Comparison of ENCODE assay signal across 10 cellular contexts in the genomic region with DNA sequence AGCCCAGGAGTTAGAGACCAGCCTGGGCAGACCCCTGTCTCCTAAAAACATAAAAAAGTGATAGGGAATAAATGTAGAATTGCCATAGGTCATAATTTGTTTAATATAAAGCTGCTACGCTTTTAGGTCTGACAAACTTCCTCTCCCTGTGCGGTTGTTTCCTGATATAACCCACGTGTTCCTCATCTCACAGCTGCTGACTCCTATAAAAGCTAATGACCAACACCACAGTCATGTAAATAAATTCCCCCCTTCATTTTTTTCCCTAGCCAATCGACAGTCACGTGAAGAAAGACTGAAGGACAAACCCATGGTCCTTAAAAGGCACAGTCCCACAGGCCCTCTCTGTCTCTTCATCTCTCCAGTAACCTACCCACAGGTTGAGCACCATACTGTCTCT. TPM values are rescaled to one million over a fixed set of nuclear protein-coding genes. Genes with fewer than 3 reads are reported as not detected.
DNase-seq lines count a peak whose midpoint lies in the region; ATAC-seq and TF ChIP-seq lines count a peak whose summit lies in the region.
"Had no signal": no experiment of that assay in that cellular context is flagged by ENCODE, and none has a peak within 500 bp of the region (broad histone marks: within the 10 kb centered on the region; RNA-seq: fewer than 3 reads in every experiment).

No MANE protein-coding gene starts in this region.

- H3K4me3 Mint-ChIP-seq in CD4-positive, CD25-positive, alpha-beta regulatory T cell: peak overlapping the region in 2 of 4 donors; percentile 12 to 26
- H3K4me3 Mint-ChIP-seq in HFFc6: peak overlapping the region; percentile 87
- peak overlapping the region; percentile 72 for H3K4me3 Mint-ChIP-seq in activated T-helper 17 cell treated with anti-CD3 and anti-CD28 coated beads, Interleukin-2, amount 50 U/mL, for 72 hours
- peak overlapping the region; percentile 50 for H3K4me3 Mint-ChIP-seq in natural killer cell treated with Interleukin-12 subunit alpha and Interleukin-12 subunit beta and Interleukin-15 and Interleukin-18, amount 100 ng/mL, for 72 hours

- no peak overlapping the region for H3K27ac ChIP-seq in CD4-positive, CD25-positive, alpha-beta regulatory T cell (ENCODE audit: insufficient read depth, low read length, poor library complexity, severe bottlenecking)
- H3K27ac ChIP-seq in transverse colon: no peak overlapping the region

- no peak for ATAC-seq in CD4-positive, CD25-positive, alpha-beta regulatory T cell (ENCODE audit: low read depth in 2 of 2)
- ATAC-seq in activated T-helper 17 cell treated with anti-CD3 and anti-CD28 coated beads, Interleukin-2, amount 50 U/mL, for 72 hours (replicated peaks): no peak
- no peak for ATAC-seq in natural killer cell treated with Interleukin-12 subunit alpha and Interleukin-12 subunit beta and Interleukin-15 and Interleukin-18, amount 100 ng/mL, for 72 hours
- no peak for ATAC-seq in mucosa of descending colon
- ATAC-seq in GM18519 (IDR thresholded peaks at IDR 0.05; ENCODE audit: low FRiP score, unreplicated experiment): no peak

- peaks cover 8% of the 10 kb centered on the region for H3K36me3 Mint-ChIP-seq in CD4-positive, CD25-positive, alpha-beta regulatory T cell
- peaks cover 74% of the 10 kb centered on the region for H3K36me3 Mint-ChIP-seq in HFFc6 (ENCODE audit: low read depth)
- peaks cover 22% of the 10 kb centered on the region for H3K36me3 Mint-ChIP-seq in activated T-helper 17 cell treated with anti-CD3 and anti-CD28 coated beads, Interleukin-2, amount 50 U/mL, for 72 hours (ENCODE audit: low read depth)
- peaks cover 57% of the 10 kb centered on the region for H3K36me3 Mint-ChIP-seq in natural killer cell treated with Interleukin-12 subunit alpha and Interleukin-12 subunit beta and Interleukin-15 and Interleukin-18, amount 100 ng/mL, for 72 hours

- no peaks in the 10 kb centered on the region for H3K4me1 ChIP-seq in CD4-positive, CD25-positive, alpha-beta regulatory T cell (ENCODE audit: control insufficient read depth, insufficient read depth, low read length, poor library complexity, severe bottlenecking)
- H3K4me1 ChIP-seq in transverse colon (peaks cover 0 to 11% (median 2%) of the 10 kb centered on the region in 4 donors), mucosa of descending colon (ENCODE audit: low read depth) (no peaks in the 10 kb centered on the region)

- H3K27me3 Mint-ChIP-seq in CD4-positive, CD25-positive, alpha-beta regulatory T cell: no peaks in the 10 kb centered on the region
- H3K27me3 Mint-ChIP-seq in HFFc6 (ENCODE audit: insufficient read depth): no peaks in the 10 kb centered on the region; the same call in 1 of the 2 replicates
- no peaks in the 10 kb centered on the region for H3K27me3 Mint-ChIP-seq in activated T-helper 17 cell treated with anti-CD3 and anti-CD28 coated beads, Interleukin-2, amount 50 U/mL, for 72 hours
- H3K27me3 Mint-ChIP-seq in natural killer cell treated with Interleukin-12 subunit alpha and Interleukin-12 subunit beta and Interleukin-15 and Interleukin-18, amount 100 ng/mL, for 72 hours: no peaks in the 10 kb centered on the region

- WGBS in transverse colon (ENCODE audit: low coverage in 1 of 2), 2 donors: 65 to 78% methylated on average over 5 of the region's 5 CpGs

- peaks cover 0 to 92% (median 35%) of the 10 kb centered on the region in 7 donors for H3K9me3 Mint-ChIP-seq in CD4-positive, CD25-positive, alpha-beta regulatory T cell
- peaks cover 80% of the 10 kb centered on the region for H3K9me3 Mint-ChIP-seq in HFFc6
- H3K9me3 Mint-ChIP-seq in activated T-helper 17 cell treated with anti-CD3 and anti-CD28 coated beads, Interleukin-2, amount 50 U/mL, for 72 hours: peaks cover 26% of the 10 kb centered on the region
- H3K9me3 Mint-ChIP-seq in natural killer cell treated with Interleukin-12 subunit alpha and Interleukin-12 subunit beta and Interleukin-15 and Interleukin-18, amount 100 ng/mL, for 72 hours: peaks cover 22% of the 10 kb centered on the region

- H3K36me3 ChIP-seq in CD4-positive, CD25-positive, alpha-beta regulatory T cell (ENCODE audit: control insufficient read depth, insufficient read depth, low read length): peaks cover 2% of the 10 kb centered on the region
- H3K36me3 ChIP-seq in transverse colon (peaks cover 0 to 9% (median 3%) of the 10 kb centered on the region in 4 donors), mucosa of descending colon (ENCODE audit: low read depth) (no peaks in the 10 kb centered on the region)

- in situ Hi-C loops in transverse colon (cut with MboI; ENCODE audit: low pct_ligation_motif_present in 1 of 4, low pct_unique_long_range_greater_than_20kb in 1 of 4, low sequenced_read_pairs in 3 of 4): no loop called here

- DNase-seq in CD4-positive, CD25-positive, alpha-beta regulatory T cell: no peak
- peak; percentile 1 for DNase-seq in HFFc6
- DNase-seq in natural killer cell treated with Interleukin-12 subunit alpha and Interleukin-12 subunit beta and Interleukin-15 and Interleukin-18, amount 100 ng/mL, for 72 hours (ENCODE audit: low spot score): no peak
- DNase-seq in transverse colon: no peak
- no peak for DNase-seq in mucosa of descending colon
- DNase-seq: DMS 273 treated with DMSO at 0.1 percent for 48 hours, left cardiac atrium, NCI-H2081 treated with DMSO at 0.1 percent for 48 hours had no signal

- no peak for TF ChIP-seq POLR2A in transverse colon (IDR thresholded peaks at IDR 0.05)

- H3K27ac Mint-ChIP-seq in CD4-positive, CD25-positive, alpha-beta regulatory T cell: no peak overlapping the region
- peak overlapping the region; percentile 1; the same call in 1 of the 2 replicates for H3K27ac Mint-ChIP-seq in HFFc6
- no peak overlapping the region for H3K27ac Mint-ChIP-seq in activated T-helper 17 cell treated with anti-CD3 and anti-CD28 coated beads, Interleukin-2, amount 50 U/mL, for 72 hours
- peak overlapping the region in 1 of 2 donors; percentile 52 for H3K27ac Mint-ChIP-seq in natural killer cell treated with Interleukin-12 subunit alpha and Interleukin-12 subunit beta and Interleukin-15 and Interleukin-18, amount 100 ng/mL, for 72 hours

- TF ChIP-seq EP300 in transverse colon (IDR thresholded peaks at IDR 0.05; ENCODE audit: low read depth): no peak

- H3K4me3 ChIP-seq in CD4-positive, CD25-positive, alpha-beta regulatory T cell (ENCODE audit: low read depth, low read length): peak overlapping the region; percentile 7
- H3K4me3 ChIP-seq in transverse colon (no peak overlapping the region), mucosa of descending colon (no peak overlapping the region)

- intact Hi-C loops in transverse colon (cut with DNase I; ENCODE audit: low total_unique reads) (no loop called here), mucosa of descending colon (cut with DNase I, micrococcal nuclease) (no loop called here)

- peaks cover 68 to 91% of the 10 kb centered on the region in 2 experiments for H3K9me3 ChIP-seq in CD4-positive, CD25-positive, alpha-beta regulatory T cell (ENCODE audit: control insufficient read depth in 2 of 2, low read length in 2 of 2)
- H3K9me3 ChIP-seq in transverse colon (peaks cover 64 to 69% of the 10 kb centered on the region in 2 donors), mucosa of descending colon (peaks cover 94% of the 10 kb centered on the region)

- peaks cover 0 to 22% (median 6%) of the 10 kb centered on the region in 4 donors for H3K4me1 Mint-ChIP-seq in CD4-positive, CD25-positive, alpha-beta regulatory T cell
- peaks cover 11% of the 10 kb centered on the region for H3K4me1 Mint-ChIP-seq in HFFc6 (ENCODE audit: low read depth)
- peaks cover 6% of the 10 kb centered on the region for H3K4me1 Mint-ChIP-seq in activated T-helper 17 cell treated with anti-CD3 and anti-CD28 coated beads, Interleukin-2, amount 50 U/mL, for 72 hours
- peaks cover 11 to 12% of the 10 kb centered on the region in 2 donors for H3K4me1 Mint-ChIP-seq in natural killer cell treated with Interleukin-12 subunit alpha and Interleukin-12 subunit beta and Interleukin-15 and Interleukin-18, amount 100 ng/mL, for 72 hours (ENCODE audit: low read depth in 2 of 2)

- no peaks in the 10 kb centered on the region for H3K27me3 ChIP-seq in CD4-positive, CD25-positive, alpha-beta regulatory T cell (ENCODE audit: control insufficient read depth, insufficient read depth, low read length)
- no peaks in the 10 kb centered on the region for H3K27me3 ChIP-seq in transverse colon

- TF ChIP-seq CTCF in HFFc6 (IDR thresholded peaks at IDR 0.05): no peak
- TF ChIP-seq CTCF in transverse colon (IDR thresholded peaks at IDR 0.05): no peak
- TF ChIP-seq CTCF in mucosa of descending colon (IDR thresholded peaks at IDR 0.05): no peak

RNA-seq across cellular contexts. Expression of a gene that starts 27.5 kb away (rescaled TPM):
- 63.3 TPM for total RNA-seq in CD4-positive, CD25-positive, alpha-beta regulatory T cell
- 10 to 100 TPM; 19.9 to 23.3 (median 21.4) TPM for polyA plus RNA-seq in CD4-positive, CD25-positive, alpha-beta regulatory T cell
- total RNA-seq in HFFc6 (2021; fragmentation: NEBNext Ultra II Directional; extraction: Animal tissue kit (Norgen Biotek cat#: 25700)): 1 to 10 TPM; 6.3 to 7.8 (median 7.0) TPM
- total RNA-seq in activated T-helper 17 cell treated with anti-CD3 and anti-CD28 coated beads, Interleukin-2, amount 50 U/mL, for 72 hours: 10 to 100 TPM; 24.7 to 26.1 TPM
- total RNA-seq in natural killer cell treated with Interleukin-12 subunit alpha and Interleukin-12 subunit beta and Interleukin-15 and Interleukin-18, amount 100 ng/mL, for 72 hours: 10 to 100 TPM; 39.9 to 40.5 TPM
- total RNA-seq in transverse colon (10 to 100 TPM; 15.0 to 67.5 (median 30.5) TPM), mucosa of descending colon (10 to 100 TPM; 16.6 to 23.9 (median 20.6) TPM)

RNA-seq across cellular contexts. Expression of a gene that starts 45.0 kb away (rescaled TPM):
- total RNA-seq in CD4-positive, CD25-positive, alpha-beta regulatory T cell: 0.81 TPM
- under 1 TPM; 0.19 to 0.67 (median 0.61) TPM for polyA plus RNA-seq in CD4-positive, CD25-positive, alpha-beta regulatory T cell
- total RNA-seq in HFFc6 (2021; fragmentation: NEBNext Ultra II Directional; extraction: Animal tissue kit (Norgen Biotek cat#: 25700)): 1 to 10 TPM in 2 of 6 experiments, under 1 TPM in 4; 0.66 to 1.3 (median 0.91) TPM
- total RNA-seq in activated T-helper 17 cell treated with anti-CD3 and anti-CD28 coated beads, Interleukin-2, amount 50 U/mL, for 72 hours: 1 to 10 TPM in 1 of 2 donors, under 1 TPM in 1; 0.35 to 1.8 TPM
- under 1 TPM; 0.33 to 0.86 TPM for total RNA-seq in natural killer cell treated with Interleukin-12 subunit alpha and Interleukin-12 subunit beta and Interleukin-15 and Interleukin-18, amount 100 ng/mL, for 72 hours
- total RNA-seq in transverse colon (1 to 10 TPM in 3 of 4 donors, not detected in 1; 1.8 to 4.2 (median 2.1) TPM), mucosa of descending colon (1 to 10 TPM in 2 of 3 donors, not detected in 1; 2.5 to 5.5 TPM)
